ENCODE assay signal across 8 cellular contexts in genomic region chr14:99524804-99525698, GRCh38. TPM values are rescaled to one million over a fixed set of nuclear protein-coding genes. Genes with fewer than 3 reads are reported as not detected.
DNase-seq lines count a peak whose midpoint lies in the region; ATAC-seq, FAIRE-seq and TF ChIP-seq lines count a peak whose summit lies in the region.

No MANE protein-coding gene starts in this region.

- CTCF ChIA-PET in activated CD8-positive, alpha-beta T cell treated with anti-CD3 and anti-CD28 coated beads for 36 hours (lab: Charles Lee) = no interaction called here

- TF ChIP-seq CTCF in activated CD8-positive, alpha-beta T cell treated with anti-CD3 and anti-CD28 coated beads for 36 hours (IDR thresholded peaks at IDR 0.05) = no peak

- POLR2A ChIA-PET in activated CD8-positive, alpha-beta T cell treated with anti-CD3 and anti-CD28 coated beads for 36 hours (lab: Charles Lee) = no interaction called here

- no peak for TF ChIP-seq POLR2A in H54 (IDR thresholded peaks at IDR 0.05; ENCODE audit: low read depth, low read length)

- peaks cover 9% of the 10 kb centered on the region for H3K4me1 Mint-ChIP-seq in activated CD8-positive, alpha-beta T cell treated with anti-CD3 and anti-CD28 coated beads for 36 hours (ENCODE audit: low read depth)

- H3K36me3 Mint-ChIP-seq in activated CD8-positive, alpha-beta T cell treated with anti-CD3 and anti-CD28 coated beads for 36 hours (ENCODE audit: low read depth) = no peaks in the 10 kb centered on the region

- peak; percentile 88 for FAIRE-seq in H54 (lab: Jason Lieb, UNC)
- FAIRE-seq in urothelium cell line (lab: Jason Lieb, UNC) = no peak

- ATAC-seq in activated CD8-positive, alpha-beta T cell treated with anti-CD3 and anti-CD28 coated beads for 36 hours = peak; percentile 67
- no peak for ATAC-seq in GM21390 (IDR thresholded peaks at IDR 0.05; ENCODE audit: unreplicated experiment)

- intact Hi-C loops in activated CD8-positive, alpha-beta T cell treated with anti-CD3 and anti-CD28 coated beads for 36 hours (cut with micrococcal nuclease) = loop anchor here (10.0 kb wide), 1 partner anchor 360 kb away; no protein-coding TSS in a partner anchor

- H3K4me3 Mint-ChIP-seq in activated CD8-positive, alpha-beta T cell treated with anti-CD3 and anti-CD28 coated beads for 36 hours = no peak overlapping the region

- peak overlapping the region; percentile 52 for H3K27ac Mint-ChIP-seq in activated CD8-positive, alpha-beta T cell treated with anti-CD3 and anti-CD28 coated beads for 36 hours

- H3K9me3 Mint-ChIP-seq in activated CD8-positive, alpha-beta T cell treated with anti-CD3 and anti-CD28 coated beads for 36 hours = no peaks in the 10 kb centered on the region

- DNase-seq in A172 (ENCODE audit: low spot score) = peak; percentile 61
- peak; percentile 77 for DNase-seq in H54 (ENCODE audit: insufficient read length, low spot score)
- DNase-seq in activated CD8-positive, alpha-beta T cell treated with anti-CD3 and anti-CD28 coated beads for 36 hours = peak; percentile 17
- peak; percentile 33 for DNase-seq in iris pigment epithelial cell (ENCODE audit: low read depth)
- no peak for DNase-seq in urothelium cell line (ENCODE audit: low spot score)
- no peak for DNase-seq in activated gamma-delta T cell (lab: John Stamatoyannopoulos, UW)
- no peak for DNase-seq in stimulated activated CD4-positive, alpha-beta T cell treated with anti-CD3 and anti-CD28 coated beads, Interleukin-15, amount 100 ng/mL, for 24 hours

- H3K27me3 Mint-ChIP-seq in activated CD8-positive, alpha-beta T cell treated with anti-CD3 and anti-CD28 coated beads for 36 hours = no peaks in the 10 kb centered on the region

RNA-seq across cellular contexts. Expression of gene CCNK, which starts 43.8 kb away (rescaled TPM):
- total RNA-seq in A172 (2014; rRNA removed; shearing (Covaris generic)) = 5.0 and 7.5 TPM in 2 replicates
- 10 to 100 TPM; 90.2 to 98.8 TPM for total RNA-seq in activated CD8-positive, alpha-beta T cell treated with anti-CD3 and anti-CD28 coated beads for 36 hours

RNA-seq across cellular contexts. Expression of gene SETD3, which starts 44.4 kb away (rescaled TPM):
- total RNA-seq in A172 (2014; rRNA removed; shearing (Covaris generic)) = 35.2 and 39.0 TPM in 2 replicates
- total RNA-seq in activated CD8-positive, alpha-beta T cell treated with anti-CD3 and anti-CD28 coated beads for 36 hours = 10 to 100 TPM; 49.9 to 50.7 TPM

Comparison
In these comparisons a context has a peak if more than half of its experiments do, and no peak if none do; other contexts are left out.
1. DNase-seq: peak in A172 (single experiment), H54 (single experiment), activated CD8-positive, alpha-beta T cell treated with anti-CD3 and anti-CD28 coated beads for 36 hours (single experiment) and iris pigment epithelial cell (single experiment); none in urothelium cell line (single experiment), activated gamma-delta T cell (single experiment) and stimulated activated CD4-positive, alpha-beta T cell treated with anti-CD3 and anti-CD28 coated beads, Interleukin-15, amount 100 ng/mL, for 24 hours (single experiment).
2. RNA of gene CCNK, which starts 43.8 kb away (total RNA-seq): 90.2 to 98.8 TPM in activated CD8-positive, alpha-beta T cell treated with anti-CD3 and anti-CD28 coated beads for 36 hours; 5.0 to 7.5 TPM in A172; every median in the first group is over 10 times any median in the second.